10 cellular contexts compared by ENCODE assay signal in the genomic region with DNA sequence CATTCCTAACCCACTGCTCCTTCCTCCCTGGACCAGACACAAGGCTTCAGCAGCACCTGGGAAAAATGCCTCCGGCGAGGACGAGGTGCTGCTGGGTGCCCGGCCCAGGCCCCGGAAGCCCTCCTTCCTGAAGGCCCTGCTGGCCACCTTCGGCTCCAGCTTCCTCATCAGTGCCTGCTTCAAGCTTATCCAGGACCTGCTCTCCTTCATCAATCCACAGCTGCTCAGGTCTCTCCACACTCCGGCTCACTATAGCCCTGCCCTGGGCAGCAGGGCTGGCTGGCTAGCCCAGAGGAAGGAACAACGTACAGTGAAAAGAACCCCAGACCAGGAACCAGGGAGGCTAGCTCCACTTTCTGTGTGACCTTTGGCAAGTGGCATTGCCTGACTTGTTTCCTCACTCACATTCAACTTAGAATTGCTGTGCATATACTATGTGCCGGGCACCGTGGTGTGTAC. TPM values are rescaled to one million over a fixed set of nuclear protein-coding genes. Genes with fewer than 3 reads are reported as not detected.
A peak's percentile ranks its signal among the peaks of the same experiment; 100 is the strongest.
DNase-seq lines count a peak whose midpoint lies in the region; ATAC-seq and TF ChIP-seq lines count a peak whose summit lies in the region.
"Had no signal": no experiment of that assay in that cellular context is flagged by ENCODE, and none has a peak within 500 bp of the region (broad histone marks: within the 10 kb centered on the region; RNA-seq: fewer than 3 reads in every experiment).

No MANE protein-coding gene starts in this region.

- H3K9me3 ChIP-seq in GM23248 (ENCODE audit: low read depth), result no peaks in the 10 kb centered on the region
- H3K9me3 ChIP-seq in skeletal muscle tissue (ENCODE audit: control insufficient read depth in 3 of 3, low read length in 3 of 3), result no peaks in the 10 kb centered on the region
- H3K9me3 ChIP-seq: HAP-1 had no signal

- no peaks in the 10 kb centered on the region for H3K27me3 ChIP-seq in GM23248 (replicated peaks; ENCODE audit: insufficient read depth)
- no peaks in the 10 kb centered on the region for H3K27me3 ChIP-seq in skeletal muscle tissue (ENCODE audit: control insufficient read depth in 3 of 3, insufficient read depth in 3 of 3, low read length in 3 of 3)
- no peaks in the 10 kb centered on the region for H3K27me3 ChIP-seq in brain microvascular endothelial cell (replicated peaks)

- H3K36me3 ChIP-seq in GM23248 (ENCODE audit: low read depth) (no peaks in the 10 kb centered on the region), skeletal muscle tissue (ENCODE audit: control insufficient read depth in 3 of 3, insufficient read depth in 3 of 3, low read length in 3 of 3) (no peaks in the 10 kb centered on the region), brain microvascular endothelial cell (replicated peaks) (no peaks in the 10 kb centered on the region)
- H3K36me3 ChIP-seq: HAP-1 had no signal

- peak overlapping the region; percentile 49 for H2AFZ ChIP-seq in GM23248

- H3K4me1 ChIP-seq in GM23248 (ENCODE audit: insufficient read depth) (peaks cover 32% of the 10 kb centered on the region), skeletal muscle tissue (ENCODE audit: control insufficient read depth in 3 of 3, insufficient read depth in 3 of 3, low read length in 3 of 3) (peaks cover 20 to 23% (median 22%) of the 10 kb centered on the region in 3 donors)

- peak overlapping the region; percentile 49 for H3K4me2 ChIP-seq in GM23248 (ENCODE audit: unreplicated experiment)

- peak overlapping the region; percentile 55 for H3K9ac ChIP-seq in GM23248
- peak overlapping the region in 2 of 3 donors; percentile 25 to 33 for H3K9ac ChIP-seq in skeletal muscle tissue (ENCODE audit: low read depth in 1 of 3, low read length in 3 of 3)

- DNase-seq in GM23248 (peak; percentile 46), UCSD-AML1 (lab: John Stamatoyannopoulos, UW; ENCODE audit: unreplicated experiment) (peak; percentile 51), left cardiac atrium (no peak), NCI-H1417 treated with DMSO at 0.1 percent for 48 hours (lab: John Stamatoyannopoulos, UW) (no peak), brain microvascular endothelial cell (no peak)
- no peak for DNase-seq in activated effector memory CD4-positive, alpha-beta T cell treated with anti-CD3 and anti-CD28 coated beads, Interleukin-2, amount 50 U/mL, for 16 hours
- DNase-seq: SW 1271 had no signal

- H4K20me1 ChIP-seq in GM23248 (ENCODE audit: insufficient read depth), result no peaks in the 10 kb centered on the region

- no peaks in the 10 kb centered on the region for H3K79me2 ChIP-seq in GM23248 (ENCODE audit: insufficient read depth)

- H3F3A ChIP-seq in GM23248 (ENCODE audit: insufficient read depth), result peaks cover 21% of the 10 kb centered on the region

- ATAC-seq in left cardiac atrium (peak; percentile 2 to 7), GM18858 (IDR thresholded peaks at IDR 0.05; ENCODE audit: unreplicated experiment) (no peak)

- 49 to 51% methylated on average over 10 of the region's 10 CpGs for WGBS in GM23248 (ENCODE audit: low coverage in 1 of 2, low lambda C conversion rate in 2 of 2, missing lambda C conversion rate in 2 of 2), 2 experiments

- intact Hi-C loops in left cardiac atrium (cut with DNase I), result no loop called here

- H3K27ac ChIP-seq in GM23248, result peak overlapping the region; percentile 80
- no peak overlapping the region for H3K27ac ChIP-seq in skeletal muscle tissue (ENCODE audit: low read depth, low read length)
- no peak overlapping the region for H3K27ac ChIP-seq in brain microvascular endothelial cell

- H3K9me2 ChIP-seq in GM23248 (ENCODE audit: insufficient read depth), result no peaks in the 10 kb centered on the region

- in situ Hi-C loops in GM23248 (cut with MboI) (no loop called here), brain microvascular endothelial cell (cut with HindIII; ENCODE audit: low pct_ligation_motif_present, low sequenced_read_pairs) (no loop called here)

- no peak for TF ChIP-seq CTCF in brain microvascular endothelial cell (IDR thresholded peaks at IDR 0.05; ENCODE audit: low read depth, low read length, missing control alignments)

- no peak overlapping the region for H3K4me3 ChIP-seq in GM23248
- no peak overlapping the region for H3K4me3 ChIP-seq in skeletal muscle tissue (ENCODE audit: low read length in 3 of 3)
- no peak overlapping the region for H3K4me3 ChIP-seq in brain microvascular endothelial cell (ENCODE audit: low read depth, low read length)
- H3K4me3 ChIP-seq: HAP-1 had no signal

RNA-seq across cellular contexts. Expression of a gene that starts 26.2 kb away (rescaled TPM):
- total RNA-seq in GM23248 (2014; rRNA removed; shearing (Covaris generic)), result 28.3 and 32.0 TPM in 2 replicates
- polyA plus RNA-seq in GM23248 (2016; fragmentation: Nextera tagmentation; extraction: Ambion mirVana), result 35.0 and 38.5 TPM in 2 replicates
- total RNA-seq in left cardiac atrium (1 to 10 TPM; 1.4 to 5.2 TPM), skeletal muscle tissue (1.0 TPM)

RNA-seq across cellular contexts. Expression of a gene that starts 46.8 kb away (rescaled TPM):
- 35.5 and 36.5 TPM in 2 replicates for total RNA-seq in GM23248 (2014; rRNA removed; shearing (Covaris generic))
- 20.1 and 20.2 TPM in 2 replicates for polyA plus RNA-seq in GM23248 (2016; fragmentation: Nextera tagmentation; extraction: Ambion mirVana)
- total RNA-seq in left cardiac atrium, result 10 to 100 TPM; 43.8 to 45.4 TPM
- total RNA-seq in skeletal muscle tissue, result 28.7 TPM

RNA-seq across cellular contexts. Expression of a gene that starts 58.5 kb away (rescaled TPM):
- total RNA-seq in GM23248 (2014; rRNA removed; shearing (Covaris generic)), result 57.5 and 59.1 TPM in 2 replicates
- 100 and 138 TPM in 2 replicates for polyA plus RNA-seq in GM23248 (2016; fragmentation: Nextera tagmentation; extraction: Ambion mirVana)
- total RNA-seq in left cardiac atrium (10 to 100 TPM; 49.4 to 66.9 TPM), skeletal muscle tissue (32.4 TPM)

Comparison
In these comparisons a context has a peak if more than half of its experiments do, and no peak if none do; other contexts are left out.
1. DNase-seq: peak in GM23248 (single experiment) and UCSD-AML1 (single experiment); none in left cardiac atrium (single experiment), NCI-H1417 treated with DMSO at 0.1 percent for 48 hours (single experiment), activated effector memory CD4-positive, alpha-beta T cell treated with anti-CD3 and anti-CD28 coated beads, Interleukin-2, amount 50 U/mL, for 16 hours (single experiment) and brain microvascular endothelial cell (single experiment).